In genomic region chr4:81606166-81606565, GRCh38 we compare ENCODE assay signal across 28 cellular contexts.
DNase-seq lines count a peak whose midpoint lies in the region; ATAC-seq and TF ChIP-seq lines count a peak whose summit lies in the region.
"Had no signal": no experiment of that assay in that cellular context is flagged by ENCODE, and none has a peak within 500 bp of the region (broad histone marks: within the 10 kb centered on the region; RNA-seq: fewer than 3 reads in every experiment).

No MANE protein-coding gene starts in this region.

- H3K9ac ChIP-seq in Loucy (ENCODE audit: low read depth, low read length, poor library complexity, severe bottlenecking) (peak overlapping the region; percentile 13), H9 (ENCODE audit: extremely low read depth, insufficient read length, low read length) (no peak overlapping the region)
- H3K9ac ChIP-seq: SK-N-SH had no signal

- H3K9me3 ChIP-seq in Loucy (ENCODE audit: insufficient read depth, low read depth, low read length) (no peaks in the 10 kb centered on the region), H9 (ENCODE audit: control insufficient read depth, low read depth, low read length) (no peaks in the 10 kb centered on the region)
- H3K9me3 ChIP-seq: HAP-1, ovary, right atrium auricular region, SK-N-SH, vagina had no signal

- no peak overlapping the region for H4K91ac ChIP-seq in H9 (ENCODE audit: insufficient read length, low read depth, low read length)

- no peak overlapping the region for H4K8ac ChIP-seq in H9 (replicated peaks; ENCODE audit: insufficient read length, low read depth, low read length)

- ATAC-seq in omental fat pad (ENCODE audit: low FRiP score), result peak; percentile 26
- ATAC-seq in HG03442 (IDR thresholded peaks at IDR 0.05; ENCODE audit: unreplicated experiment), result no peak
- ATAC-seq: stimulated activated naive CD8-positive, alpha-beta T cell treated with anti-CD3 and anti-CD28 coated beads, Interleukin-15, Interleukin-2, amounts not matched to agents 100 U/mL and 50 U/mL, for 24 hours had no signal

- H3K4me1 Mint-ChIP-seq in H9, result peaks cover 0 to 2% of the 10 kb centered on the region in 2 experiments; a peak in 2 of 4 replicates

- H3K4me1 ChIP-seq in Loucy (ENCODE audit: insufficient read depth, low read length, poor library complexity, severe bottlenecking) (peaks cover 15% of the 10 kb centered on the region), H9 (ENCODE audit: insufficient read depth, low read length) (no peaks in the 10 kb centered on the region)
- H3K4me1 ChIP-seq: HAP-1 had no signal

- H3K79me2 ChIP-seq in Loucy (ENCODE audit: insufficient read depth, low read length) (no peaks in the 10 kb centered on the region), H9 (ENCODE audit: insufficient read depth, low read length) (no peaks in the 10 kb centered on the region)

- H3K23ac ChIP-seq in H9 (ENCODE audit: insufficient read length, low read depth, low read length), result no peak overlapping the region

- no peaks in the 10 kb centered on the region for H3K23me2 ChIP-seq in H9 (ENCODE audit: insufficient read length, low read depth, low read length, poor library complexity, severe bottlenecking)

- H2BK15ac ChIP-seq in H9 (ENCODE audit: low read depth, low read length), result no peak overlapping the region

- H2BK20ac ChIP-seq in H9 (ENCODE audit: low read depth, low read length, poor library complexity, severe bottlenecking), result no peak overlapping the region

- no CpG with 5 or more reads among the region's 2 CpGs for WGBS in H9 (ENCODE audit: extremely low coverage, insufficient read length, low lambda C conversion rate)

- H3K36me3 Mint-ChIP-seq in H9 (ENCODE audit: insufficient read depth in 1 of 3, low read depth in 3 of 3), result no peaks in the 10 kb centered on the region; a peak in 1 of 7 replicates
- H3K36me3 Mint-ChIP-seq: activated naive CD8-positive, alpha-beta T cell treated with anti-CD3 and anti-CD28 coated beads for 36 hours; CD8-positive, alpha-beta T cell; natural killer cell had no signal

- no peaks in the 10 kb centered on the region for H3K36me3 ChIP-seq in Loucy (ENCODE audit: insufficient read depth, low read length)
- H3K36me3 ChIP-seq: HAP-1, heart right ventricle, ovary, right atrium auricular region, vagina had no signal

- no peak overlapping the region for H2BK5ac ChIP-seq in H9 (ENCODE audit: insufficient read length, low read length)

- no peak overlapping the region for H3T11ph ChIP-seq in H9 (ENCODE audit: low read length)

- no peaks in the 10 kb centered on the region; the same call in 1 of the 2 replicates for H3F3A ChIP-seq in Loucy (ENCODE audit: low read depth)

- H3K27me3 Mint-ChIP-seq in H9 (ENCODE audit: low read depth), result no peaks in the 10 kb centered on the region
- H3K27me3 Mint-ChIP-seq: activated naive CD8-positive, alpha-beta T cell treated with anti-CD3 and anti-CD28 coated beads for 36 hours had no signal

- no peak overlapping the region for H3K27ac Mint-ChIP-seq in H9
- H3K27ac Mint-ChIP-seq: activated T-helper 2 cell treated with anti-CD3 and anti-CD28 coated beads, Interferon-gamma antibody, Interleukin-2, Interleukin-4, amounts not matched to agents 10 μg/mL and 5 μg/mL and 100 μg/mL, durations not matched to agents 14 hours and 24 hours and 36 hours had no signal

- no peaks in the 10 kb centered on the region for H3K79me1 ChIP-seq in H9 (ENCODE audit: insufficient read depth, low read depth, low read length, poor library complexity, severe bottlenecking)

- no peak overlapping the region for H3K4ac ChIP-seq in H9 (ENCODE audit: low read depth, low read length)

- peak overlapping the region; percentile 83 for H2AFZ ChIP-seq in Loucy (ENCODE audit: low read length)
- no peak overlapping the region for H2AFZ ChIP-seq in H9 (ENCODE audit: low read length)

- no peak overlapping the region for H3K14ac ChIP-seq in H9 (ENCODE audit: insufficient read depth, low read length)

- DNase-seq in Ammon's horn (ENCODE audit: low spot score), result peak; percentile 13
- no peak for DNase-seq in epithelial cell of prostate (ENCODE audit: low read depth, low spot score)
- no peak for DNase-seq in omental fat pad (ENCODE audit: low spot score)
- DNase-seq in GM13976 (ENCODE audit: low spot score), result no peak
- no peak for DNase-seq in NCI-H1694 (lab: John Stamatoyannopoulos, UW)
- DNase-seq in H9, result no peak
- DNase-seq: activated CD4-positive, alpha-beta T cell treated with anti-CD3 and anti-CD28 coated beads, Interleukin-2, amount 50 U/mL, for 4 hours; activated CD8-positive, alpha-beta memory T cell treated with anti-CD3 and anti-CD28 coated beads, Interleukin-2, amount 50 U/mL, for 48 hours; activated naive CD8-positive, alpha-beta T cell treated with anti-CD3 and anti-CD28 coated beads for 36 hours; cerebellar nuclear complex; DMS53; GF-D8; natural killer cell; NCI-H1092 treated with DMSO at 0.1 percent for 48 hours; NCI-H2029 treated with DMSO at 0.1 percent for 48 hours; NCI-H748 treated with DMSO at 0.1 percent for 48 hours; SK-N-SH; stimulated activated CD4-positive, alpha-beta T cell treated with anti-CD3 and anti-CD28 coated beads, Interleukin-4, amount 100 ng/mL, for 4 hours; stimulated activated naive CD8-positive, alpha-beta T cell treated with anti-CD3 and anti-CD28 coated beads, Interleukin-15, Interleukin-2, amounts not matched to agents 100 U/mL and 50 U/mL, for 24 hours had no signal

- in situ Hi-C loops in GM13976 (cut with MboI; ENCODE audit: low sequenced_read_pairs, unreplicated experiment), result no loop called here

- TF ChIP-seq CTCF in Loucy (conservative IDR thresholded peaks at IDR 0.05; ENCODE audit: low read length) (no peak), omental fat pad (IDR thresholded peaks at IDR 0.05) (no peak), GM13976 (IDR thresholded peaks at IDR 0.05; ENCODE audit: borderline replicate concordance, control extremely low read depth, extremely low read depth, insufficient read depth, missing control alignments) (no peak), H9 (conservative IDR thresholded peaks at IDR 0.05) (no peak)

- H3K27me3 ChIP-seq in Loucy (ENCODE audit: insufficient read depth, low read length, poor library complexity, severe bottlenecking) (no peaks in the 10 kb centered on the region), H9 (ENCODE audit: insufficient read depth, low read length) (no peaks in the 10 kb centered on the region)
- H3K27me3 ChIP-seq: heart right ventricle, ovary, right atrium auricular region, vagina had no signal

- no peak overlapping the region for H3K4me3 ChIP-seq in Loucy (ENCODE audit: low read length, poor library complexity, severe bottlenecking)
- H3K4me3 ChIP-seq: HAP-1, heart right ventricle, ovary, right atrium auricular region, vagina had no signal

- H3K18ac ChIP-seq in H9 (ENCODE audit: insufficient read length, low read depth, low read length), result no peak overlapping the region

- H4K20me1 ChIP-seq in Loucy (ENCODE audit: insufficient read depth, low read length, poor library complexity, severe bottlenecking) (no peaks in the 10 kb centered on the region), H9 (ENCODE audit: control insufficient read depth, insufficient read depth, insufficient read length) (no peaks in the 10 kb centered on the region)

- no peak overlapping the region for H2BK120ac ChIP-seq in H9 (ENCODE audit: low read depth, low read length, poor library complexity, severe bottlenecking)

- H3K9me3 Mint-ChIP-seq in H9, result no peaks in the 10 kb centered on the region
- H3K9me3 Mint-ChIP-seq: activated T-helper 2 cell treated with anti-CD3 and anti-CD28 coated beads, Interferon-gamma antibody, Interleukin-2, Interleukin-4, amounts not matched to agents 10 μg/mL and 5 μg/mL and 100 μg/mL, durations not matched to agents 14 hours and 24 hours and 36 hours; CD8-positive, alpha-beta T cell; natural killer cell had no signal

- H3K4me3 Mint-ChIP-seq in H9, result no peak overlapping the region
- H3K4me3 Mint-ChIP-seq: activated naive CD8-positive, alpha-beta T cell treated with anti-CD3 and anti-CD28 coated beads for 36 hours; CD8-positive, alpha-beta T cell; natural killer cell had no signal

- H3K56ac ChIP-seq in H9 (ENCODE audit: insufficient read length, low read depth, low read length), result no peak overlapping the region

- no peak overlapping the region for H4K5ac ChIP-seq in H9 (ENCODE audit: insufficient read length, low read depth, low read length)

- H3K4me2 ChIP-seq in Loucy (ENCODE audit: low read depth, low read length, poor library complexity, severe bottlenecking) (peak overlapping the region; percentile 56), H9 (ENCODE audit: insufficient read depth, insufficient read length, low read length) (no peak overlapping the region)
- H3K4me2 ChIP-seq: SK-N-SH had no signal

- H2BK12ac ChIP-seq in H9 (ENCODE audit: insufficient read length, low read depth, low read length), result no peak overlapping the region

- no peak overlapping the region for H2AK5ac ChIP-seq in H9 (ENCODE audit: insufficient read length, low read length)

- H3K9me2 ChIP-seq in Loucy (replicated peaks; ENCODE audit: low read depth, low read length), result no peaks in the 10 kb centered on the region
- H3K9me2 ChIP-seq: SK-N-SH had no signal

- H3K27ac ChIP-seq in epithelial cell of prostate, result peak overlapping the region; percentile 82
- H3K27ac ChIP-seq in H9 (ENCODE audit: insufficient read length, low read depth, low read length), result no peak overlapping the region
- H3K27ac ChIP-seq: ovary, right atrium auricular region, vagina had no signal
